Comparison of ENCODE assay signal across 8 cellular contexts in genomic region chr16:400061-400540, GRCh38. TPM values are rescaled to one million over a fixed set of nuclear protein-coding genes. Genes with fewer than 3 reads are reported as not detected.
DNase-seq lines count a peak whose midpoint lies in the region; ATAC-seq and TF ChIP-seq lines count a peak whose summit lies in the region.

No MANE protein-coding gene starts in this region.

- H3K9me3 ChIP-seq in MM.1S (replicated peaks; ENCODE audit: insufficient read depth, low read length) (no peaks in the 10 kb centered on the region), osteoblast (ENCODE audit: low read depth, low read length) (no peaks in the 10 kb centered on the region)

- intact Hi-C loops in Calu3 (cut with micrococcal nuclease; ENCODE audit: unreplicated experiment) = no loop called here

- H2AFZ ChIP-seq in MM.1S (ENCODE audit: low read length) = no peak overlapping the region
- no peak overlapping the region for H2AFZ ChIP-seq in osteoblast (ENCODE audit: low read length)

- no peaks in the 10 kb centered on the region for H3K27me3 Mint-ChIP-seq in Calu3 (ENCODE audit: unreplicated experiment)

- H3K4me1 ChIP-seq in MM.1S (ENCODE audit: low read length) = peaks cover 5% of the 10 kb centered on the region
- H3K4me1 ChIP-seq in osteoblast (ENCODE audit: insufficient read depth, low read length) = peaks cover 9% of the 10 kb centered on the region

- H3K27me3 ChIP-seq in MM.1S (replicated peaks; ENCODE audit: insufficient read depth, low read length) = no peaks in the 10 kb centered on the region
- H3K27me3 ChIP-seq in osteoblast (ENCODE audit: insufficient read depth, low read length) = no peaks in the 10 kb centered on the region

- CTCF ChIA-PET in Calu3 (lab: Charles Lee) = no interaction called here

- no peaks in the 10 kb centered on the region for H3K9me2 ChIP-seq in MM.1S (replicated peaks; ENCODE audit: insufficient read depth, low read length)

- peaks cover 16% of the 10 kb centered on the region for H3K79me2 ChIP-seq in MM.1S (ENCODE audit: low read length)
- peaks cover 19% of the 10 kb centered on the region for H3K79me2 ChIP-seq in osteoblast (ENCODE audit: insufficient read depth, low read length)

- H3K4me2 ChIP-seq in MM.1S (ENCODE audit: low read depth, low read length) (peak overlapping the region; percentile 94), osteoblast (ENCODE audit: insufficient read depth, low read length) (peak overlapping the region; percentile 66)

- ATAC-seq in GM19395 (IDR thresholded peaks at IDR 0.05; ENCODE audit: unreplicated experiment) = no peak

- peaks cover 65% of the 10 kb centered on the region for H3K36me3 Mint-ChIP-seq in Calu3 (ENCODE audit: insufficient read depth, unreplicated experiment)

- DNase-seq in Calu3 = no peak
- no peak for DNase-seq in MM.1S
- DNase-seq in ecto neural progenitor cell (ENCODE audit: low spot score) = peak; percentile 48
- DNase-seq in osteoblast (ENCODE audit: insufficient read length, low spot score, missing footprints) = peak; percentile 66
- no peak for DNase-seq in NCI-H1092 treated with DMSO at 0.1 percent for 48 hours (lab: John Stamatoyannopoulos, UW)
- DNase-seq in NAMALWA (ENCODE audit: low spot score) = no peak
- DNase-seq in stimulated activated CD4-positive, alpha-beta T cell treated with anti-CD3 and anti-CD28 coated beads, Interleukin-12 subunit alpha, Interleukin-12 subunit beta, amount 100 ng/mL, for 4 hours = no peak

- H3K4me1 Mint-ChIP-seq in Calu3 (ENCODE audit: low read depth, unreplicated experiment) = peaks cover 9% of the 10 kb centered on the region

- H3F3A ChIP-seq in MM.1S (ENCODE audit: insufficient read depth, low read length) = peaks cover 29% of the 10 kb centered on the region

- H3K36me3 ChIP-seq in MM.1S (replicated peaks; ENCODE audit: insufficient read depth, low read length) = no peaks in the 10 kb centered on the region
- H3K36me3 ChIP-seq in osteoblast (ENCODE audit: insufficient read depth, low read length) = peaks cover 6% of the 10 kb centered on the region

- H3K4me3 ChIP-seq in MM.1S (ENCODE audit: low read length) = peak overlapping the region; percentile 94
- peak overlapping the region; percentile 90 for H3K4me3 ChIP-seq in osteoblast (ENCODE audit: insufficient read depth, low read length)

- H3K27ac ChIP-seq in MM.1S (ENCODE audit: low read length) = peak overlapping the region; percentile 66; the same call in 1 of the 2 replicates
- no peak overlapping the region for H3K27ac ChIP-seq in osteoblast (ENCODE audit: low read depth, low read length)

- peak overlapping the region; percentile 69 for H3K27ac Mint-ChIP-seq in Calu3 (ENCODE audit: unreplicated experiment)

- peak overlapping the region; percentile 88 for H3K4me3 Mint-ChIP-seq in Calu3 (ENCODE audit: low read depth, unreplicated experiment)

- no TSS peak for BruUV-seq in Calu3 (replicated peaks; lab: Mats Ljungman, UMichigan)

- peak overlapping the region; percentile 75; the same call in 1 of the 2 replicates for H3K9ac ChIP-seq in MM.1S (ENCODE audit: low read length)

- no peaks in the 10 kb centered on the region for H4K20me1 ChIP-seq in MM.1S (ENCODE audit: insufficient read depth, low read length)
- peaks cover 7% of the 10 kb centered on the region for H4K20me1 ChIP-seq in osteoblast (ENCODE audit: insufficient read depth, low read length)

- H3K9me3 Mint-ChIP-seq in Calu3 (ENCODE audit: low read depth, unreplicated experiment) = no peaks in the 10 kb centered on the region

- TF ChIP-seq CTCF in Calu3 (IDR thresholded peaks at IDR 0.05; ENCODE audit: unreplicated experiment) (no peak), MM.1S (IDR thresholded peaks at IDR 0.05; ENCODE audit: low read length) (no peak), osteoblast (IDR thresholded peaks at IDR 0.05; ENCODE audit: extremely low read depth, low read depth, low read length) (no peak)

RNA-seq across cellular contexts. Expression of gene DECR2, which starts 1.6 kb away (rescaled TPM):
- total RNA-seq in Calu3 (2022) (41.2 and 49.6 TPM in 2 replicates), osteoblast (18.1 and 24.5 TPM in 2 replicates)

RNA-seq across cellular contexts. Expression of gene NME4, which starts 3.1 kb away (rescaled TPM):
- total RNA-seq in Calu3 (2022) (88.2 and 96.5 TPM in 2 replicates), osteoblast (77.2 and 83.6 TPM in 2 replicates)

RNA-seq across cellular contexts. Expression of gene PGAP6, which starts 18.3 kb away (rescaled TPM):
- total RNA-seq in Calu3 (2022) (70.0 and 78.5 TPM in 2 replicates), osteoblast (40.1 and 54.3 TPM in 2 replicates)

RNA-seq across cellular contexts. Expression of gene RAB11FIP3, which starts 25.3 kb away (rescaled TPM):
- total RNA-seq in Calu3 (2022) (26.6 and 33.7 TPM in 2 replicates), osteoblast (22.7 and 25.3 TPM in 2 replicates)

RNA-seq across cellular contexts. Expression of gene MRPL28, which starts 29.8 kb away (rescaled TPM):
- total RNA-seq in Calu3 (2022) (115 and 126 TPM in 2 replicates), osteoblast (50.7 and 55.4 TPM in 2 replicates)

Comparison
In these comparisons a context has a peak if more than half of its experiments do, and no peak if none do; other contexts are left out.
1. DNase-seq: peak in ecto neural progenitor cell (single experiment) and osteoblast (single experiment); none in Calu3 (single experiment), MM.1S (single experiment), NCI-H1092 treated with DMSO at 0.1 percent for 48 hours (single experiment), NAMALWA (single experiment) and stimulated activated CD4-positive, alpha-beta T cell treated with anti-CD3 and anti-CD28 coated beads, Interleukin-12 subunit alpha, Interleukin-12 subunit beta, amount 100 ng/mL, for 4 hours (single experiment).